In genomic region chr3:188196232-188196990, GRCh38 we compare ENCODE assay signal across 14 cellular contexts. TPM values are rescaled to one million over a fixed set of nuclear protein-coding genes. Genes with fewer than 3 reads are reported as not detected.
DNase-seq lines count a peak whose midpoint lies in the region; ATAC-seq and TF ChIP-seq lines count a peak whose summit lies in the region.
"Had no signal": no experiment of that assay in that cellular context is flagged by ENCODE, and none has a peak within 500 bp of the region (broad histone marks: within the 10 kb centered on the region; RNA-seq: fewer than 3 reads in every experiment).

No MANE protein-coding gene starts in this region.

- WGBS in mammary epithelial cell (ENCODE audit: low coverage, missing lambda C conversion rate), result 84% methylated on average over 6 of the region's 6 CpGs
- 48% methylated on average over 6 of the region's 6 CpGs for WGBS in mesenchymal stem cell
- 80 to 84% methylated on average over 1 to 6 of the region's 6 CpGs for WGBS in transverse colon (ENCODE audit: low coverage in 1 of 2), 2 donors
- 90 to 94% methylated on average over 6 of the region's 6 CpGs for WGBS in lower leg skin, 2 donors

- no peak overlapping the region for H2BK120ac ChIP-seq in mesenchymal stem cell (ENCODE audit: low read depth, low read length)

- no peaks in the 10 kb centered on the region for H3K9me3 Mint-ChIP-seq in activated naive CD8-positive, alpha-beta T cell treated with anti-CD3 and anti-CD28 coated beads, Interleukin-2, amount 50 U/mL, for 24 hours

- peak overlapping the region; percentile 83 for H4K91ac ChIP-seq in mesenchymal stem cell (ENCODE audit: low read length)

- H2BK5ac ChIP-seq in mesenchymal stem cell (ENCODE audit: low read depth, low read length, poor library complexity, severe bottlenecking), result no peak overlapping the region

- H2AFZ ChIP-seq in mammary epithelial cell (ENCODE audit: low read depth, low read length), result no peak overlapping the region
- H2AFZ ChIP-seq in mesenchymal stem cell (ENCODE audit: low read depth, low read length), result no peak overlapping the region

- H3K27ac Mint-ChIP-seq in activated naive CD8-positive, alpha-beta T cell treated with anti-CD3 and anti-CD28 coated beads, Interleukin-2, amount 50 U/mL, for 24 hours, result no peak overlapping the region

- H3K18ac ChIP-seq in mesenchymal stem cell (ENCODE audit: low read depth in 1 of 2, low read length in 2 of 2), result peak overlapping the region; percentile 37 to 74

- peaks cover 89% of the 10 kb centered on the region for H3K79me2 ChIP-seq in mammary epithelial cell (ENCODE audit: insufficient read depth, low read length)

- H3K79me1 ChIP-seq in mesenchymal stem cell (replicated peaks; ENCODE audit: low read length, poor library complexity, severe bottlenecking), result peaks cover 18% of the 10 kb centered on the region

- H3K27me3 Mint-ChIP-seq in activated naive CD8-positive, alpha-beta T cell treated with anti-CD3 and anti-CD28 coated beads, Interleukin-2, amount 50 U/mL, for 24 hours, result no peaks in the 10 kb centered on the region

- H3K14ac ChIP-seq in mesenchymal stem cell (ENCODE audit: low read length in 2 of 2), result no peak overlapping the region

- H4K20me1 ChIP-seq in mammary epithelial cell (ENCODE audit: insufficient read depth, low read length), result no peaks in the 10 kb centered on the region

- H3K27ac ChIP-seq in breast epithelium (peak overlapping the region; percentile 4 to 44), mammary epithelial cell (ENCODE audit: insufficient read depth, low read depth, low read length) (no peak overlapping the region), ascending aorta (peak overlapping the region; percentile 51 to 65), mesenchymal stem cell (ENCODE audit: low read length, poor library complexity, severe bottlenecking) (no peak overlapping the region), transverse colon (peak overlapping the region; percentile 45 to 78 (median 70))
- H3K27ac ChIP-seq: foreskin keratinocyte, SK-N-MC, upper lobe of left lung had no signal

- no peak for ATAC-seq in activated naive CD8-positive, alpha-beta T cell treated with anti-CD3 and anti-CD28 coated beads, Interleukin-2, amount 50 U/mL, for 24 hours

- peaks cover 14% of the 10 kb centered on the region for H3K36me3 Mint-ChIP-seq in activated naive CD8-positive, alpha-beta T cell treated with anti-CD3 and anti-CD28 coated beads, Interleukin-2, amount 50 U/mL, for 24 hours (ENCODE audit: low read depth)

- BruUV-seq in mammary epithelial cell (replicated peaks; lab: Mats Ljungman, UMichigan), result no TSS peak

- no peak overlapping the region for H3K4me3 Mint-ChIP-seq in activated naive CD8-positive, alpha-beta T cell treated with anti-CD3 and anti-CD28 coated beads, Interleukin-2, amount 50 U/mL, for 24 hours

- H4K8ac ChIP-seq in mesenchymal stem cell (ENCODE audit: low read length), result peak overlapping the region; percentile 67

- H3K9me3 ChIP-seq in breast epithelium (no peaks in the 10 kb centered on the region), mammary epithelial cell (replicated peaks; ENCODE audit: insufficient read depth, low read length) (no peaks in the 10 kb centered on the region), ascending aorta (no peaks in the 10 kb centered on the region), mesenchymal stem cell (ENCODE audit: control insufficient read depth, low read length) (no peaks in the 10 kb centered on the region), transverse colon (no peaks in the 10 kb centered on the region)
- H3K9me3 ChIP-seq: upper lobe of left lung had no signal

- H3K4me3 ChIP-seq in breast epithelium (no peak overlapping the region), mammary epithelial cell (replicated peaks in 1 of 3; ENCODE audit: insufficient read depth in 1 of 3, low read depth in 2 of 3, low read length in 3 of 3) (no peak overlapping the region), ascending aorta (no peak overlapping the region), mesenchymal stem cell (ENCODE audit: insufficient read depth in 1 of 2, low read depth in 1 of 2, low read length in 2 of 2) (no peak overlapping the region), transverse colon (no peak overlapping the region), lower leg skin (ENCODE audit: low read depth, poor library complexity, severe bottlenecking) (no peak overlapping the region)
- H3K4me3 ChIP-seq: SK-N-MC, upper lobe of left lung had no signal

- dilution Hi-C loops in mammary epithelial cell (cut with HindIII; ENCODE audit: low sequenced_read_pairs), result no loop called here

- in situ Hi-C loops in mammary epithelial cell (cut with MboI; ENCODE audit: low sequenced_read_pairs in 2 of 2), result no loop called here
- in situ Hi-C loops in transverse colon (cut with MboI; ENCODE audit: low pct_ligation_motif_present in 1 of 4, low pct_unique_long_range_greater_than_20kb in 1 of 4, low sequenced_read_pairs in 3 of 4), result no loop called here

- H2BK15ac ChIP-seq in mesenchymal stem cell (ENCODE audit: low read depth, poor library complexity, severe bottlenecking), result peak overlapping the region; percentile 89

- CTCF ChIA-PET in mammary epithelial cell (lab: Charles Lee; ENCODE audit: low non-redundant PET), result no interaction called here

- H3K27me3 ChIP-seq in breast epithelium, result no peaks in the 10 kb centered on the region
- H3K27me3 ChIP-seq in mammary epithelial cell (ENCODE audit: insufficient read depth, low read length), result no peaks in the 10 kb centered on the region
- no peaks in the 10 kb centered on the region for H3K27me3 ChIP-seq in ascending aorta
- H3K27me3 ChIP-seq in mesenchymal stem cell (ENCODE audit: control insufficient read depth in 1 of 2, insufficient read depth in 1 of 2, low read length in 2 of 2), result no peaks in the 10 kb centered on the region
- no peaks in the 10 kb centered on the region for H3K27me3 ChIP-seq in transverse colon
- H3K27me3 ChIP-seq: foreskin keratinocyte, upper lobe of left lung had no signal

- no peak for DNase-seq in breast epithelium (ENCODE audit: low spot score in 2 of 2)
- no peak for DNase-seq in mammary epithelial cell
- DNase-seq in ascending aorta (ENCODE audit: low spot score in 2 of 2), result no peak
- peak; percentile 59 for DNase-seq in mesenchymal stem cell
- DNase-seq in transverse colon, result no peak
- no peak for DNase-seq in activated naive CD8-positive, alpha-beta T cell treated with anti-CD3 and anti-CD28 coated beads, Interleukin-2, amount 50 U/mL, for 24 hours
- DNase-seq in mesenteric fat pad (ENCODE audit: low spot score), result no peak
- no peak for DNase-seq in lower leg skin (ENCODE audit: low spot score in 2 of 2)
- DNase-seq: activated gamma-delta T cell treated with Interleukin-2 at 50 U/mL for 16 hours; effector CD8-positive, alpha-beta T cell; foreskin keratinocyte; NCI-H1092 treated with DMSO at 0.1 percent for 48 hours; upper lobe of left lung had no signal

- no peak overlapping the region for H3K23ac ChIP-seq in mesenchymal stem cell (ENCODE audit: low read length in 2 of 2)

- H3K4me1 ChIP-seq in breast epithelium (peaks cover 0 to 12% of the 10 kb centered on the region in 2 donors), mammary epithelial cell (ENCODE audit: insufficient read depth, low read length) (peaks cover 30% of the 10 kb centered on the region), ascending aorta (peaks cover 0 to 36% of the 10 kb centered on the region in 2 donors), mesenchymal stem cell (ENCODE audit: control insufficient read depth, insufficient read depth, low read depth, low read length) (peaks cover 11% of the 10 kb centered on the region), transverse colon (peaks cover 19 to 60% (median 36%) of the 10 kb centered on the region in 4 donors)

- H3K9ac ChIP-seq in mammary epithelial cell (ENCODE audit: insufficient read depth, low read length) (no peak overlapping the region), mesenchymal stem cell (ENCODE audit: low read length) (no peak overlapping the region)

- no peaks in the 10 kb centered on the region for H3K36me3 ChIP-seq in breast epithelium
- peaks cover 3% of the 10 kb centered on the region for H3K36me3 ChIP-seq in mammary epithelial cell (ENCODE audit: insufficient read depth, low read length)
- H3K36me3 ChIP-seq in ascending aorta, result peaks cover 7% of the 10 kb centered on the region in 2 donors
- H3K36me3 ChIP-seq in mesenchymal stem cell (ENCODE audit: control insufficient read depth in 1 of 2, insufficient read depth in 2 of 2, low read depth in 1 of 2, low read length in 2 of 2), result peaks cover 0 to 29% of the 10 kb centered on the region in 2 experiments
- H3K36me3 ChIP-seq in transverse colon, result no peaks in the 10 kb centered on the region

- H3K4me2 ChIP-seq in mammary epithelial cell (ENCODE audit: insufficient read depth, low read depth, low read length) (no peak overlapping the region), mesenchymal stem cell (ENCODE audit: low read length, poor library complexity, severe bottlenecking) (no peak overlapping the region)

- no peak for TF ChIP-seq EP300 in transverse colon (IDR thresholded peaks at IDR 0.05; ENCODE audit: low read depth)

- intact Hi-C loops in breast epithelium (cut with DNase I; ENCODE audit: low total_unique reads), result no loop called here
- intact Hi-C loops in mammary epithelial cell (cut with micrococcal nuclease), result no loop called here
- intact Hi-C loops in ascending aorta (cut with DNase I), result no loop called here
- intact Hi-C loops in transverse colon (cut with DNase I; ENCODE audit: low total_unique reads), result loop anchor here (10.0 kb wide), 1 partner anchor 68 kb away; no protein-coding TSS in a partner anchor
- intact Hi-C loops in lower leg skin (cut with DNase I; ENCODE audit: low total_unique reads), result no loop called here

- peak overlapping the region; percentile 24 to 55 for H3K4ac ChIP-seq in mesenchymal stem cell (ENCODE audit: low read depth in 1 of 2, low read length in 2 of 2)

- peak overlapping the region; percentile 20 to 58 for H2BK12ac ChIP-seq in mesenchymal stem cell (ENCODE audit: low read length in 2 of 2)

- H2AK5ac ChIP-seq in mesenchymal stem cell (ENCODE audit: low read length, severe bottlenecking), result peak overlapping the region; percentile 60

- TF ChIP-seq CTCF in breast epithelium (IDR thresholded peaks at IDR 0.05) (no peak), mammary epithelial cell (conservative IDR thresholded peaks at IDR 0.05 in 1 of 2, IDR thresholded peaks at IDR 0.05 in 1 of 2; ENCODE audit: extremely low read depth in 1 of 2, insufficient read depth in 1 of 2, low read depth in 1 of 2, low read length in 2 of 2) (no peak), ascending aorta (IDR thresholded peaks at IDR 0.05) (no peak), transverse colon (IDR thresholded peaks at IDR 0.05) (no peak), lower leg skin (IDR thresholded peaks at IDR 0.05) (no peak)

- TF ChIP-seq POLR2A in breast epithelium (IDR thresholded peaks at IDR 0.05) (no peak), transverse colon (IDR thresholded peaks at IDR 0.05) (no peak), lower leg skin (IDR thresholded peaks at IDR 0.05) (no peak)

- peaks cover 11% of the 10 kb centered on the region for H3K4me1 Mint-ChIP-seq in activated naive CD8-positive, alpha-beta T cell treated with anti-CD3 and anti-CD28 coated beads, Interleukin-2, amount 50 U/mL, for 24 hours

RNA-seq across cellular contexts. Expression of gene LPP, which starts 42.5 kb away (rescaled TPM):
- total RNA-seq in breast epithelium (100 to 1,000 TPM; 135 to 183 (median 147) TPM), mammary epithelial cell (100 to 1,000 TPM in 1 of 2 donors, 10 to 100 TPM in 1; 66.8 to 109 TPM), ascending aorta (1,791 TPM), transverse colon (100 to 1,000 TPM; 207 to 592 (median 406) TPM), mesenteric fat pad (210 TPM), lower leg skin (10 to 100 TPM; 45.9 to 81.1 (median 63.0) TPM)
- 19.1 TPM for polyA plus RNA-seq in mammary epithelial cell
- polyA minus RNA-seq in mammary epithelial cell, result 149 TPM
- 37.8 TPM for polyA plus RNA-seq in mesenchymal stem cell (2013, experiment 1 of 2)
- polyA plus RNA-seq in mesenchymal stem cell (2013, experiment 2 of 2), result 34.1 TPM

Comparison
In these comparisons a context has a peak if more than half of its experiments do, and no peak if none do; other contexts are left out.
1. H3K27ac ChIP-seq: peak in breast epithelium (2 of 2), ascending aorta (2 of 2) and transverse colon (4 of 4); none in mammary epithelial cell (single experiment) and mesenchymal stem cell (single experiment).